ENCODE assay signal across 25 cellular contexts in the genomic region with DNA sequence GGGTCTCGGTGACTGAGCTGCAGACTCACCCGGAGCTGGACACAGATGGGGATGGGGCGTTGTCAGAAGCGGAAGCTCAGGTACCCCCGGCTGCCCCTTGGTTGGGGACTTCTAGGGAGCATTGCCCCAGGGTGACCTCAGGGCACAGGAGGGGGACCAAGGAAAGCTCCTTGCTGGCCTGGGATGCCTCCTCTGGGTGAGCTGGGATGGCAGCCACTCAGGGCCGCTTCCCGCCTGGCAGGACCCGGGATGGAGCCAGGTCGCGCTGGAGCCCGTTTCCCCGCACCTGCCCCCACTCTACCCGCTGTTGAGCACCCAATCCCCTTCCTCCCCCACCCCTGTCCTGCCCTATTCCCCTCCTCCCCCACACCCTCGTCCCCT. TPM values are rescaled to one million over a fixed set of nuclear protein-coding genes. Genes with fewer than 3 reads are reported as not detected.
DNase-seq lines count a peak whose midpoint lies in the region; ATAC-seq, FAIRE-seq and TF ChIP-seq lines count a peak whose summit lies in the region.
"Had no signal": no experiment of that assay in that cellular context is flagged by ENCODE, and none has a peak within 500 bp of the region (broad histone marks: within the 10 kb centered on the region; RNA-seq: fewer than 3 reads in every experiment).

No MANE protein-coding gene starts in this region.

- peaks cover 30% of the 10 kb centered on the region for H3K36me3 Mint-ChIP-seq in central memory CD8-positive, alpha-beta T cell (ENCODE audit: insufficient read depth)
- peaks cover 29% of the 10 kb centered on the region for H3K36me3 Mint-ChIP-seq in activated naive CD4-positive, alpha-beta T cell treated with anti-CD3 and anti-CD28 coated beads for 36 hours (ENCODE audit: low read depth)

- TF ChIP-seq POLR2A in HepG2 (IDR thresholded peaks at IDR 0.05; ENCODE audit: insufficient read depth in 1 of 2, low read depth in 2 of 2, low read length in 2 of 2), result no peak

- H3K9ac ChIP-seq in HepG2 (ENCODE audit: insufficient read depth, low read depth, low read length), result no peak overlapping the region
- H3K9ac ChIP-seq: KMS-11 had no signal

- TF ChIP-seq EP300 in HepG2 (IDR thresholded peaks at IDR 0.05; ENCODE audit: low read depth in 2 of 2, low read length in 2 of 2), result no peak
- TF ChIP-seq EP300 in HepG2 (CRISPR knock-in tag; IDR thresholded peaks at IDR 0.05; ENCODE audit: borderline replicate concordance), result no peak

- BruUV-seq in HepG2 (replicated peaks; lab: Mats Ljungman, UMichigan), result no TSS peak

- no peaks in the 10 kb centered on the region for H3K27me3 Mint-ChIP-seq in central memory CD8-positive, alpha-beta T cell
- H3K27me3 Mint-ChIP-seq in activated naive CD4-positive, alpha-beta T cell treated with anti-CD3 and anti-CD28 coated beads for 36 hours (ENCODE audit: low read depth), result no peaks in the 10 kb centered on the region

- in situ Hi-C loops in HepG2 (cut with HindIII; ENCODE audit: extremely low pct_ligation_motif_present, low pct_unique_long_range_greater_than_20kb), result no loop called here

- H3K27ac ChIP-seq in HepG2 (ENCODE audit: extremely low read length, insufficient read depth, low read length) (no peak overlapping the region), temporal lobe (ENCODE audit: low read depth, low read length) (peak overlapping the region; percentile 99)
- H3K27ac ChIP-seq: C4-2B, HL-60, KMS-11, SK-N-MC had no signal

- TF ChIP-seq CTCF in HepG2 (CRISPR knock-in tag; IDR thresholded peaks at IDR 0.05), result no peak

- peaks cover 18% of the 10 kb centered on the region for H3K4me1 Mint-ChIP-seq in central memory CD8-positive, alpha-beta T cell
- no peaks in the 10 kb centered on the region for H3K4me1 Mint-ChIP-seq in activated naive CD4-positive, alpha-beta T cell treated with anti-CD3 and anti-CD28 coated beads for 36 hours (ENCODE audit: low read depth)

- peaks cover 23 to 59% of the 10 kb centered on the region in 2 experiments for H3K36me3 ChIP-seq in HepG2 (replicated peaks in 1 of 2; ENCODE audit: control insufficient read depth in 1 of 2, insufficient read depth in 2 of 2, low read length in 2 of 2)

- H4K20me1 ChIP-seq in HepG2 (ENCODE audit: insufficient read depth, low read length), result peaks cover 8% of the 10 kb centered on the region; the same call in 1 of the 2 replicates

- no peak for TF ChIP-seq RAD21 in HepG2 (CRISPR knock-in tag; IDR thresholded peaks at IDR 0.05)

- H3K4me1 ChIP-seq in HepG2 (ENCODE audit: insufficient read depth, low read length), result no peaks in the 10 kb centered on the region

- no peak overlapping the region for H3K4me3 ChIP-seq in HepG2 (replicated peaks in 1 of 3; ENCODE audit: insufficient read depth in 1 of 3, low read depth in 2 of 3, low read length in 3 of 3)
- H3K4me3 ChIP-seq: SK-N-MC had no signal

- POLR2A ChIA-PET in HepG2 (lab: Yijun Ruan, JAX), result interaction anchor here (1.0 kb wide), 2 partner anchors 9 to 72 kb away, joined by 3 read pairs; a partner anchor contains a TSS

- intact Hi-C loops in Right ventricle myocardium inferior (cut with DNase I) (loop anchor here (5.0 to 10.0 kb wide), 2 partner anchors 69 to 151 kb away; a partner anchor contains a TSS), Right ventricle myocardium superior (cut with DNase I) (no loop called here), HepG2 (cut with micrococcal nuclease; ENCODE audit: unreplicated experiment) (loop anchor here (2.0 to 10.0 kb wide), 2 partner anchors 67 to 151 kb away; a partner anchor contains a TSS)
- intact Hi-C loops in activated naive CD4-positive, alpha-beta T cell treated with anti-CD3 and anti-CD28 coated beads for 36 hours (cut with micrococcal nuclease), result no loop called here

- CTCF ChIA-PET in HepG2 (lab: Yijun Ruan, JAX; ENCODE audit: low intra/inter-chr PET ratio, low total read pairs), result interaction anchor here (1.2 to 1.9 kb wide), 5 partner anchors 63 to 153 kb away, joined by 5 to 10 read pairs (median 8); no protein-coding TSS in a partner anchor
- CTCF ChIA-PET in activated naive CD4-positive, alpha-beta T cell treated with anti-CD3 and anti-CD28 coated beads for 36 hours (lab: Charles Lee), result interaction anchor here (0.8 kb wide), 1 partner anchor 204 kb away, joined by 3 read pairs; no protein-coding TSS in a partner anchor

- WGBS in HepG2 (ENCODE audit: low lambda C conversion rate), result 91% methylated on average over 8 of the region's 14 CpGs

- no peak overlapping the region for H3K4me2 ChIP-seq in HepG2 (ENCODE audit: low read depth, low read length)
- H3K4me2 ChIP-seq: KMS-11 had no signal

- no peaks in the 10 kb centered on the region for H3K79me2 ChIP-seq in HepG2 (ENCODE audit: insufficient read depth, low read length)

- H3K9me3 ChIP-seq in HepG2 (ENCODE audit: low read length), result no peaks in the 10 kb centered on the region

- peak; percentile 18 for DNase-seq in Right ventricle myocardium inferior (ENCODE audit: missing footprints)
- no peak for DNase-seq in Right ventricle myocardium superior
- no peak for DNase-seq in central memory CD8-positive, alpha-beta T cell (ENCODE audit: low spot score in 2 of 2)
- no peak for DNase-seq in HepG2 (ENCODE audit: low spot score)
- no peak for DNase-seq in ureter (ENCODE audit: low spot score)
- no peak for DNase-seq in activated naive CD4-positive, alpha-beta T cell treated with anti-CD3 and anti-CD28 coated beads for 36 hours
- DNase-seq: NCI-H1105, NCI-H2029 treated with DMSO at 0.1 percent for 48 hours, NCI-H2171, NCI-H345, NCI-H774, SHP77 treated with DMSO at 0.1 percent for 48 hours had no signal

- peak overlapping the region; percentile 64 for H3K27ac Mint-ChIP-seq in central memory CD8-positive, alpha-beta T cell (ENCODE audit: low read depth)
- no peak overlapping the region for H3K27ac Mint-ChIP-seq in activated naive CD4-positive, alpha-beta T cell treated with anti-CD3 and anti-CD28 coated beads for 36 hours

- FAIRE-seq in HepG2 (lab: Jason Lieb, UNC), result no peak
- FAIRE-seq: D721Med, GM19239, RCC 7860 had no signal

- H2AFZ ChIP-seq in HepG2 (ENCODE audit: low read length), result no peak overlapping the region

- no peak overlapping the region for H3K4me3 Mint-ChIP-seq in central memory CD8-positive, alpha-beta T cell
- no peak overlapping the region for H3K4me3 Mint-ChIP-seq in activated naive CD4-positive, alpha-beta T cell treated with anti-CD3 and anti-CD28 coated beads for 36 hours

- no peaks in the 10 kb centered on the region for H3K9me3 Mint-ChIP-seq in central memory CD8-positive, alpha-beta T cell
- no peaks in the 10 kb centered on the region for H3K9me3 Mint-ChIP-seq in activated naive CD4-positive, alpha-beta T cell treated with anti-CD3 and anti-CD28 coated beads for 36 hours

- ATAC-seq in Right ventricle myocardium inferior (no peak), Right ventricle myocardium superior (ENCODE audit: poor library complexity) (no peak), HepG2 (no peak), HG02571 (IDR thresholded peaks at IDR 0.05; ENCODE audit: unreplicated experiment) (no peak)
- no peak for ATAC-seq in central memory CD8-positive, alpha-beta T cell (replicated peaks; ENCODE audit: extremely low read depth, poor library complexity, severe bottlenecking)

- no peaks in the 10 kb centered on the region for H3K27me3 ChIP-seq in HepG2 (ENCODE audit: control insufficient read depth in 1 of 2, insufficient read depth in 2 of 2, low read length in 2 of 2)

RNA-seq across cellular contexts. Expression of a gene that starts 10.8 kb away (rescaled TPM):
- 123 TPM for total RNA-seq in Right ventricle myocardium inferior
- total RNA-seq in Right ventricle myocardium superior, result 105 TPM
- total RNA-seq in HepG2 (2016; rRNA removed; fragmentation: Illumina TruSeq; extraction: Trizol), result 44.2 and 125 TPM in 2 replicates
- 48.9 and 50.4 TPM in 2 replicates for total RNA-seq in HepG2 (2016; cell fraction: cytosol; rRNA removed; fragmentation: Illumina TruSeq; extraction: Trizol; ENCODE audit: low read depth)
- total RNA-seq in HepG2 (2016; cell fraction: insoluble cytoplasmic fraction; rRNA removed; fragmentation: Illumina TruSeq; extraction: Trizol), result 34.7 and 135 TPM in 2 replicates
- total RNA-seq in HepG2 (2016; cell fraction: membrane; rRNA removed; fragmentation: Illumina TruSeq; extraction: Trizol), result 48.6 and 53.5 TPM in 2 replicates
- 112 and 115 TPM in 2 replicates for total RNA-seq in HepG2 (2016; cell fraction: nucleus; rRNA removed; fragmentation: Illumina TruSeq; extraction: Trizol)
- polyA plus RNA-seq in HepG2 (2011; rRNA removed), result 85.1 and 111 TPM in 2 replicates
- polyA plus RNA-seq in HepG2 (2011; cell fraction: cytosol; rRNA removed), result 50.0 and 58.7 TPM in 2 replicates
- 284 and 361 TPM in 2 replicates for polyA plus RNA-seq in HepG2 (2011; cell fraction: nucleus; rRNA removed)
- 138 and 245 TPM in 2 replicates for polyA plus RNA-seq in HepG2 (2012)
- polyA plus RNA-seq in HepG2 (2016; cell fraction: cytosol; fragmentation: Illumina TruSeq; extraction: Trizol; ENCODE audit: low read depth), result 34.6 and 43.1 TPM in 2 replicates
- 46.2 and 78.4 TPM in 2 replicates for polyA plus RNA-seq in HepG2 (2016; cell fraction: insoluble cytoplasmic fraction; fragmentation: Illumina TruSeq; extraction: Trizol; ENCODE audit: low read depth)
- polyA plus RNA-seq in HepG2 (2016; cell fraction: membrane; fragmentation: Illumina TruSeq; extraction: Trizol; ENCODE audit: low read depth), result 62.2 and 79.4 TPM in 2 replicates
- polyA plus RNA-seq in HepG2 (2016; cell fraction: nucleus; fragmentation: Illumina TruSeq; extraction: Trizol; ENCODE audit: insufficient read depth, low read depth), result 408 and 430 TPM in 2 replicates
- polyA minus RNA-seq in HepG2 (2011; rRNA and poly(A)+ RNA removed; ENCODE audit: low replicate concordance), result 138 and 163 TPM in 2 replicates
- 104 and 130 TPM in 2 replicates for polyA minus RNA-seq in HepG2 (2011; cell fraction: cytosol; rRNA and poly(A)+ RNA removed)
- polyA minus RNA-seq in HepG2 (2011; cell fraction: nucleus; rRNA and poly(A)+ RNA removed), result 60.0 and 70.7 TPM in 2 replicates
- 47.5 TPM for total RNA-seq in temporal lobe
- total RNA-seq in ureter, result 267 TPM
- 100 to 1,000 TPM; 234 to 237 TPM for total RNA-seq in activated naive CD4-positive, alpha-beta T cell treated with anti-CD3 and anti-CD28 coated beads for 36 hours

RNA-seq across cellular contexts. Expression of a gene that starts 11.3 kb away (rescaled TPM):
- total RNA-seq in Right ventricle myocardium inferior (0.68 TPM), Right ventricle myocardium superior (0.65 TPM), HepG2 (2016; rRNA removed; fragmentation: Illumina TruSeq; extraction: Trizol) (0.04 TPM in 1 of 2 replicates, not detected in the other), temporal lobe (0.49 TPM), ureter (0.78 TPM)
- total RNA-seq in HepG2 (2016; cell fraction: cytosol; rRNA removed; fragmentation: Illumina TruSeq; extraction: Trizol; ENCODE audit: low read depth), result not detected in 2 replicates
- total RNA-seq in HepG2 (2016; cell fraction: insoluble cytoplasmic fraction; rRNA removed; fragmentation: Illumina TruSeq; extraction: Trizol), result 0.19 TPM in 1 of 2 replicates, not detected in the other
- total RNA-seq in HepG2 (2016; cell fraction: membrane; rRNA removed; fragmentation: Illumina TruSeq; extraction: Trizol), result 0.38 TPM in 1 of 2 replicates, not detected in the other
- total RNA-seq in HepG2 (2016; cell fraction: nucleus; rRNA removed; fragmentation: Illumina TruSeq; extraction: Trizol), result 0.19 and 0.34 TPM in 2 replicates
- 0.08 and 0.35 TPM in 2 replicates for polyA plus RNA-seq in HepG2 (2011; rRNA removed)
- 0.23 and 0.26 TPM in 2 replicates for polyA plus RNA-seq in HepG2 (2011; cell fraction: cytosol; rRNA removed)
- 0.29 and 0.42 TPM in 2 replicates for polyA plus RNA-seq in HepG2 (2011; cell fraction: nucleus; rRNA removed)
- 0.08 and 0.13 TPM in 2 replicates for polyA plus RNA-seq in HepG2 (2012)
- not detected in 2 replicates for polyA plus RNA-seq in HepG2 (2016; cell fraction: cytosol; fragmentation: Illumina TruSeq; extraction: Trizol; ENCODE audit: low read depth)
- 0.20 TPM in 1 of 2 replicates, not detected in the other for polyA plus RNA-seq in HepG2 (2016; cell fraction: insoluble cytoplasmic fraction; fragmentation: Illumina TruSeq; extraction: Trizol; ENCODE audit: low read depth)
- not detected in 2 replicates for polyA plus RNA-seq in HepG2 (2016; cell fraction: membrane; fragmentation: Illumina TruSeq; extraction: Trizol; ENCODE audit: low read depth)
- 0.32 and 1.2 TPM in 2 replicates for polyA plus RNA-seq in HepG2 (2016; cell fraction: nucleus; fragmentation: Illumina TruSeq; extraction: Trizol; ENCODE audit: insufficient read depth, low read depth)
- 1.6 TPM in 1 of 2 replicates, not detected in the other for polyA minus RNA-seq in HepG2 (2011; rRNA and poly(A)+ RNA removed; ENCODE audit: low replicate concordance)
- not detected in 2 replicates for polyA minus RNA-seq in HepG2 (2011; cell fraction: cytosol; rRNA and poly(A)+ RNA removed)
- 0.25 TPM in 1 of 2 replicates, not detected in the other for polyA minus RNA-seq in HepG2 (2011; cell fraction: nucleus; rRNA and poly(A)+ RNA removed)
- total RNA-seq in activated naive CD4-positive, alpha-beta T cell treated with anti-CD3 and anti-CD28 coated beads for 36 hours, result under 1 TPM; 0.15 to 0.19 TPM
- total RNA-seq: HT-29 had no signal

RNA-seq across cellular contexts. Expression of a gene that starts 27.1 kb away (rescaled TPM):
- 10.5 TPM for total RNA-seq in Right ventricle myocardium inferior
- 8.6 TPM for total RNA-seq in Right ventricle myocardium superior
- total RNA-seq in HepG2 (2016; rRNA removed; fragmentation: Illumina TruSeq; extraction: Trizol), result 1.2 and 4.2 TPM in 2 replicates
- total RNA-seq in HepG2 (2016; cell fraction: cytosol; rRNA removed; fragmentation: Illumina TruSeq; extraction: Trizol; ENCODE audit: low read depth), result 2.5 and 4.2 TPM in 2 replicates
- total RNA-seq in HepG2 (2016; cell fraction: insoluble cytoplasmic fraction; rRNA removed; fragmentation: Illumina TruSeq; extraction: Trizol), result 0.24 and 4.3 TPM in 2 replicates
- 0.80 and 2.7 TPM in 2 replicates for total RNA-seq in HepG2 (2016; cell fraction: membrane; rRNA removed; fragmentation: Illumina TruSeq; extraction: Trizol)
- 5.7 and 8.1 TPM in 2 replicates for total RNA-seq in HepG2 (2016; cell fraction: nucleus; rRNA removed; fragmentation: Illumina TruSeq; extraction: Trizol)
- 7.6 and 8.4 TPM in 2 replicates for polyA plus RNA-seq in HepG2 (2011; rRNA removed)
- 0.79 and 1.9 TPM in 2 replicates for polyA plus RNA-seq in HepG2 (2011; cell fraction: cytosol; rRNA removed)
- 95.2 and 108 TPM in 2 replicates for polyA plus RNA-seq in HepG2 (2011; cell fraction: nucleus; rRNA removed)
- polyA plus RNA-seq in HepG2 (2012), result 9.4 TPM in 2 replicates
- polyA plus RNA-seq in HepG2 (2016; cell fraction: cytosol; fragmentation: Illumina TruSeq; extraction: Trizol; ENCODE audit: low read depth), result 0.75 and 0.92 TPM in 2 replicates
- polyA plus RNA-seq in HepG2 (2016; cell fraction: insoluble cytoplasmic fraction; fragmentation: Illumina TruSeq; extraction: Trizol; ENCODE audit: low read depth), result 1.5 and 2.8 TPM in 2 replicates
- polyA plus RNA-seq in HepG2 (2016; cell fraction: membrane; fragmentation: Illumina TruSeq; extraction: Trizol; ENCODE audit: low read depth), result 0.85 and 1.4 TPM in 2 replicates
- 38.5 and 40.9 TPM in 2 replicates for polyA plus RNA-seq in HepG2 (2016; cell fraction: nucleus; fragmentation: Illumina TruSeq; extraction: Trizol; ENCODE audit: insufficient read depth, low read depth)
- 7.1 and 16.7 TPM in 2 replicates for polyA minus RNA-seq in HepG2 (2011; rRNA and poly(A)+ RNA removed; ENCODE audit: low replicate concordance)
- polyA minus RNA-seq in HepG2 (2011; cell fraction: cytosol; rRNA and poly(A)+ RNA removed), result 3.9 and 4.1 TPM in 2 replicates
- polyA minus RNA-seq in HepG2 (2011; cell fraction: nucleus; rRNA and poly(A)+ RNA removed), result 14.0 and 15.7 TPM in 2 replicates
- total RNA-seq in temporal lobe, result 0.25 TPM
- total RNA-seq in ureter, result 44.2 TPM
- total RNA-seq in activated naive CD4-positive, alpha-beta T cell treated with anti-CD3 and anti-CD28 coated beads for 36 hours, result not detected
- total RNA-seq: H4 had no signal

RNA-seq across cellular contexts. Expression of a gene that starts 34.6 kb away (rescaled TPM):
- 0.35 TPM for total RNA-seq in Right ventricle myocardium inferior
- total RNA-seq in Right ventricle myocardium superior, result 0.62 TPM
- not detected in 2 replicates for total RNA-seq in HepG2 (2016; rRNA removed; fragmentation: Illumina TruSeq; extraction: Trizol)
- total RNA-seq in HepG2 (2016; cell fraction: cytosol; rRNA removed; fragmentation: Illumina TruSeq; extraction: Trizol; ENCODE audit: low read depth), result not detected in 2 replicates
- not detected in 2 replicates for total RNA-seq in HepG2 (2016; cell fraction: insoluble cytoplasmic fraction; rRNA removed; fragmentation: Illumina TruSeq; extraction: Trizol)
- not detected in 2 replicates for total RNA-seq in HepG2 (2016; cell fraction: membrane; rRNA removed; fragmentation: Illumina TruSeq; extraction: Trizol)
- total RNA-seq in HepG2 (2016; cell fraction: nucleus; rRNA removed; fragmentation: Illumina TruSeq; extraction: Trizol), result not detected in 2 replicates
- 0.03 TPM in 2 replicates for polyA plus RNA-seq in HepG2 (2011; rRNA removed)
- polyA plus RNA-seq in HepG2 (2011; cell fraction: cytosol; rRNA removed), result not detected in 2 replicates
- 0.12 and 0.16 TPM in 2 replicates for polyA plus RNA-seq in HepG2 (2011; cell fraction: nucleus; rRNA removed)
- 0.03 TPM in 2 replicates for polyA plus RNA-seq in HepG2 (2012)
- polyA plus RNA-seq in HepG2 (2016; cell fraction: cytosol; fragmentation: Illumina TruSeq; extraction: Trizol; ENCODE audit: low read depth), result 0.02 TPM in 1 of 2 replicates, not detected in the other
- not detected in 2 replicates for polyA plus RNA-seq in HepG2 (2016; cell fraction: insoluble cytoplasmic fraction; fragmentation: Illumina TruSeq; extraction: Trizol; ENCODE audit: low read depth)
- polyA plus RNA-seq in HepG2 (2016; cell fraction: membrane; fragmentation: Illumina TruSeq; extraction: Trizol; ENCODE audit: low read depth), result not detected in 2 replicates
- polyA plus RNA-seq in HepG2 (2016; cell fraction: nucleus; fragmentation: Illumina TruSeq; extraction: Trizol; ENCODE audit: insufficient read depth, low read depth), result not detected in 2 replicates
- not detected in 2 replicates for polyA minus RNA-seq in HepG2 (2011; rRNA and poly(A)+ RNA removed; ENCODE audit: low replicate concordance)
- polyA minus RNA-seq in HepG2 (2011; cell fraction: cytosol; rRNA and poly(A)+ RNA removed), result not detected in 2 replicates
- polyA minus RNA-seq in HepG2 (2011; cell fraction: nucleus; rRNA and poly(A)+ RNA removed), result not detected in 2 replicates
- total RNA-seq in temporal lobe, result 132 TPM
- total RNA-seq in ureter, result not detected
- total RNA-seq in activated naive CD4-positive, alpha-beta T cell treated with anti-CD3 and anti-CD28 coated beads for 36 hours, result not detected
- total RNA-seq: A172, H4, HT-29 had no signal
- polyA plus RNA-seq: AG04450 had no signal

RNA-seq across cellular contexts. Expression of a gene that starts 59.4 kb away (rescaled TPM):
- total RNA-seq in Right ventricle myocardium inferior, result 4.8 TPM
- 2.9 TPM for total RNA-seq in Right ventricle myocardium superior
- total RNA-seq in HepG2 (2016; rRNA removed; fragmentation: Illumina TruSeq; extraction: Trizol), result 1.2 and 4.7 TPM in 2 replicates
- 1.0 and 1.5 TPM in 2 replicates for total RNA-seq in HepG2 (2016; cell fraction: cytosol; rRNA removed; fragmentation: Illumina TruSeq; extraction: Trizol; ENCODE audit: low read depth)
- total RNA-seq in HepG2 (2016; cell fraction: insoluble cytoplasmic fraction; rRNA removed; fragmentation: Illumina TruSeq; extraction: Trizol), result 1.2 and 3.2 TPM in 2 replicates
- 1.8 and 2.2 TPM in 2 replicates for total RNA-seq in HepG2 (2016; cell fraction: membrane; rRNA removed; fragmentation: Illumina TruSeq; extraction: Trizol)
- 2.9 and 3.8 TPM in 2 replicates for total RNA-seq in HepG2 (2016; cell fraction: nucleus; rRNA removed; fragmentation: Illumina TruSeq; extraction: Trizol)
- polyA plus RNA-seq in HepG2 (2011; rRNA removed), result 6.6 and 7.1 TPM in 2 replicates
- polyA plus RNA-seq in HepG2 (2011; cell fraction: cytosol; rRNA removed), result 7.1 and 10.4 TPM in 2 replicates
- 18.3 and 30.3 TPM in 2 replicates for polyA plus RNA-seq in HepG2 (2011; cell fraction: nucleus; rRNA removed)
- 3.6 and 4.5 TPM in 2 replicates for polyA plus RNA-seq in HepG2 (2012)
- polyA plus RNA-seq in HepG2 (2016; cell fraction: cytosol; fragmentation: Illumina TruSeq; extraction: Trizol; ENCODE audit: low read depth), result 0.57 and 1.6 TPM in 2 replicates
- polyA plus RNA-seq in HepG2 (2016; cell fraction: insoluble cytoplasmic fraction; fragmentation: Illumina TruSeq; extraction: Trizol; ENCODE audit: low read depth), result 1.9 and 2.7 TPM in 2 replicates
- polyA plus RNA-seq in HepG2 (2016; cell fraction: membrane; fragmentation: Illumina TruSeq; extraction: Trizol; ENCODE audit: low read depth), result 1.3 and 1.8 TPM in 2 replicates
- 5.8 and 5.9 TPM in 2 replicates for polyA plus RNA-seq in HepG2 (2016; cell fraction: nucleus; fragmentation: Illumina TruSeq; extraction: Trizol; ENCODE audit: insufficient read depth, low read depth)
- polyA minus RNA-seq in HepG2 (2011; rRNA and poly(A)+ RNA removed; ENCODE audit: low replicate concordance), result 5.9 and 8.5 TPM in 2 replicates
- 2.1 and 3.0 TPM in 2 replicates for polyA minus RNA-seq in HepG2 (2011; cell fraction: cytosol; rRNA and poly(A)+ RNA removed)
- 11.2 and 12.4 TPM in 2 replicates for polyA minus RNA-seq in HepG2 (2011; cell fraction: nucleus; rRNA and poly(A)+ RNA removed)
- total RNA-seq in temporal lobe, result 9.3 TPM
- total RNA-seq in ureter, result 10.9 TPM
- 1 to 10 TPM; 6.8 to 7.3 TPM for total RNA-seq in activated naive CD4-positive, alpha-beta T cell treated with anti-CD3 and anti-CD28 coated beads for 36 hours

Comparison
In these comparisons a context has a peak if more than half of its experiments do, and no peak if none do; other contexts are left out.
1. intact Hi-C loops: an anchor here in Right ventricle myocardium inferior (5.0 to 10.0 kb wide) and HepG2 (2.0 to 10.0 kb wide); none called in Right ventricle myocardium superior and activated naive CD4-positive, alpha-beta T cell treated with anti-CD3 and anti-CD28 coated beads for 36 hours.